In the genomic region with DNA sequence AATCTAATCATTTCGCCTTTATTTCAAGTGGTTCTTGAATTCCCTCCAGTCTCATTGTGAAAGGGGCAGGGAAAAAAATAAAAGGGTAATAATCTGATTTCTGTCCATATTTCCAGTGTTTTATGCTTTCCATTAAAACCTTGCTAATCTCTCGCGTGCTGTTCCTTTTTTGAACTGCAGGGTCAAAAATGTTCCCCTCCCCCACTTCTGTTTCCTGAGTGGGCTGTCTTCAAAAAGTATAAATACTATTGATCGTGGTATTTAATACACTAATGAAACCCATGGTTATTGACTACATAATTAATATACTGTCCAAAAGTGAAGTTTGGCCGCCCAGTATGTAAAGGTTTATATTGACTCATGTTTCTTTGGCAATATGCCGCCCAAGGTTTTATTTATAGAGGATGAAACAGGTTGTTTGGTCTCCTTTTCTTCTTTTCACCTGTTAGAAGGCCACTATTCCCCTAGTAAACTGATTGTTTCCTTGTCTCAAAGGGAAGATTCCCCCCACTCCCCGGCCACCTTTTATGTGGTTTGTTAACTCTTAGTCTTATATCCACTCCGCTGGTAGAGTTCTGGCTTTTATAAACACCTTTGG, we compare ENCODE assay signal across 16 cellular contexts.
A peak's percentile ranks its signal among the peaks of the same experiment; 100 is the strongest.
DNase-seq lines count a peak whose midpoint lies in the region; ATAC-seq, FAIRE-seq and TF ChIP-seq lines count a peak whose summit lies in the region.
"Had no signal": no experiment of that assay in that cellular context is flagged by ENCODE, and none has a peak within 500 bp of the region (broad histone marks: within the 10 kb centered on the region; RNA-seq: fewer than 3 reads in every experiment).

No MANE protein-coding gene starts in this region.

- H2AFZ ChIP-seq in astrocyte (ENCODE audit: low read depth, low read length) (no peak overlapping the region), mesenchymal stem cell (ENCODE audit: low read depth, low read length) (no peak overlapping the region)

- TF ChIP-seq CTCF in A549 (IDR thresholded peaks at IDR 0.05) (no peak), GM12874 (IDR thresholded peaks at IDR 0.05; ENCODE audit: insufficient read depth, low read depth, low read length) (peak; percentile 10; the same call in 1 of the 2 replicates), astrocyte (IDR thresholded peaks at IDR 0.05; ENCODE audit: insufficient read depth, low read depth, low read length) (peak; percentile 37)

- no peaks in the 10 kb centered on the region for H3K9me3 Mint-ChIP-seq in astrocyte (ENCODE audit: unreplicated experiment)
- H3K9me3 Mint-ChIP-seq in natural killer cell treated with Interleukin-12 subunit alpha and Interleukin-12 subunit beta and Interleukin-15 and Interleukin-18, amount 100 ng/mL, for 72 hours = no peaks in the 10 kb centered on the region
- H3K9me3 Mint-ChIP-seq: stimulated activated naive CD8-positive, alpha-beta T cell treated with anti-CD3 and anti-CD28 coated beads, Interleukin-15, Interleukin-2, amounts not matched to agents 100 ng/mL and 50 ng/mL, for 24 hours had no signal

- H3K4me3 ChIP-seq in A549 = no peak overlapping the region
- no peak overlapping the region for H3K4me3 ChIP-seq in astrocyte (ENCODE audit: insufficient read depth, low read depth, low read length)
- no peak overlapping the region for H3K4me3 ChIP-seq in mesenchymal stem cell (ENCODE audit: insufficient read depth in 1 of 2, low read depth in 1 of 2, low read length in 2 of 2)

- no peak overlapping the region for H3K4ac ChIP-seq in mesenchymal stem cell (ENCODE audit: low read depth in 1 of 2, low read length in 2 of 2)

- H3K27me3 Mint-ChIP-seq in astrocyte (ENCODE audit: low read depth, unreplicated experiment) = peaks cover 8% of the 10 kb centered on the region
- peaks cover 0 to under 1% of the 10 kb centered on the region in 2 donors for H3K27me3 Mint-ChIP-seq in natural killer cell treated with Interleukin-12 subunit alpha and Interleukin-12 subunit beta and Interleukin-15 and Interleukin-18, amount 100 ng/mL, for 72 hours
- H3K27me3 Mint-ChIP-seq: stimulated activated naive CD8-positive, alpha-beta T cell treated with anti-CD3 and anti-CD28 coated beads, Interleukin-15, Interleukin-2, amounts not matched to agents 100 ng/mL and 50 ng/mL, for 24 hours had no signal

- no peak for TF ChIP-seq EP300 in A549 (IDR thresholded peaks at IDR 0.05)

- no peak for TF ChIP-seq POLR2A in A549 (IDR thresholded peaks at IDR 0.05; ENCODE audit: low read length)

- CTCF ChIA-PET in A549 (lab: Yijun Ruan, JAX) = interaction anchor here (8.6 to 20.9 kb wide), 2 partner anchors 126 to 127 kb away, joined by 134 to 213 read pairs; a partner anchor contains a TSS

- WGBS in A549 (ENCODE audit: missing lambda C conversion rate) = 89% methylated on average over 8 of the region's 8 CpGs
- WGBS in mesenchymal stem cell = 90% methylated on average over 3 of the region's 8 CpGs

- H3K23ac ChIP-seq in mesenchymal stem cell (ENCODE audit: low read length in 2 of 2) = no peak overlapping the region

- peaks cover 26% of the 10 kb centered on the region for H3K36me3 Mint-ChIP-seq in astrocyte (ENCODE audit: low read depth, unreplicated experiment)
- peaks cover 12% of the 10 kb centered on the region for H3K36me3 Mint-ChIP-seq in natural killer cell treated with Interleukin-12 subunit alpha and Interleukin-12 subunit beta and Interleukin-15 and Interleukin-18, amount 100 ng/mL, for 72 hours

- H3K79me1 ChIP-seq in mesenchymal stem cell (replicated peaks; ENCODE audit: low read length, poor library complexity, severe bottlenecking) = no peaks in the 10 kb centered on the region

- POLR2A ChIA-PET in A549 (lab: Yijun Ruan, JAX) = no interaction called here

- H3K27me3 ChIP-seq in astrocyte (ENCODE audit: insufficient read depth, low read length) (peaks cover 4% of the 10 kb centered on the region), mesenchymal stem cell (ENCODE audit: control insufficient read depth in 1 of 2, insufficient read depth in 1 of 2, low read length in 2 of 2) (peaks cover 3 to 9% of the 10 kb centered on the region in 2 experiments)

- H2BK120ac ChIP-seq in mesenchymal stem cell (ENCODE audit: low read depth, low read length) = no peak overlapping the region

- no peaks in the 10 kb centered on the region for H3K79me2 ChIP-seq in astrocyte (ENCODE audit: insufficient read depth, low read length)

- no peak overlapping the region for H3K18ac ChIP-seq in mesenchymal stem cell (ENCODE audit: low read depth in 1 of 2, low read length in 2 of 2)

- no peak overlapping the region for H2AK5ac ChIP-seq in mesenchymal stem cell (ENCODE audit: low read length, severe bottlenecking)

- H3K4me2 ChIP-seq in A549 (no peak overlapping the region), astrocyte (ENCODE audit: low read length) (no peak overlapping the region), mesenchymal stem cell (ENCODE audit: low read length, poor library complexity, severe bottlenecking) (no peak overlapping the region)

- peaks cover 14% of the 10 kb centered on the region for H4K20me1 ChIP-seq in astrocyte (ENCODE audit: insufficient read depth, low read length)

- H3K9ac ChIP-seq in astrocyte (ENCODE audit: low read length) (no peak overlapping the region), mesenchymal stem cell (ENCODE audit: low read length) (no peak overlapping the region)

- H4K8ac ChIP-seq in mesenchymal stem cell (ENCODE audit: low read length) = no peak overlapping the region

- no peak overlapping the region for H3K14ac ChIP-seq in mesenchymal stem cell (ENCODE audit: low read length in 2 of 2)

- no peak overlapping the region for H2BK15ac ChIP-seq in mesenchymal stem cell (ENCODE audit: low read depth, poor library complexity, severe bottlenecking)

- H3K4me1 ChIP-seq in A549 (no peaks in the 10 kb centered on the region), astrocyte (ENCODE audit: insufficient read depth, low read length) (no peaks in the 10 kb centered on the region), mesenchymal stem cell (ENCODE audit: control insufficient read depth, insufficient read depth, low read depth, low read length) (no peaks in the 10 kb centered on the region)

- H2BK12ac ChIP-seq in mesenchymal stem cell (ENCODE audit: low read length in 2 of 2) = no peak overlapping the region

- H2BK5ac ChIP-seq in mesenchymal stem cell (ENCODE audit: low read depth, low read length, poor library complexity, severe bottlenecking) = no peak overlapping the region

- no peak overlapping the region for H3K4me3 Mint-ChIP-seq in astrocyte (ENCODE audit: unreplicated experiment)
- H3K4me3 Mint-ChIP-seq in natural killer cell treated with Interleukin-12 subunit alpha and Interleukin-12 subunit beta and Interleukin-15 and Interleukin-18, amount 100 ng/mL, for 72 hours = no peak overlapping the region
- H3K4me3 Mint-ChIP-seq: stimulated activated naive CD8-positive, alpha-beta T cell treated with anti-CD3 and anti-CD28 coated beads, Interleukin-15, Interleukin-2, amounts not matched to agents 100 ng/mL and 50 ng/mL, for 24 hours had no signal

- FAIRE-seq in A549 (lab: Jason Lieb, UNC) (peak; percentile 28), astrocyte (lab: Jason Lieb, UNC) (no peak)
- FAIRE-seq: bronchial epithelial cell, urothelium cell line had no signal

- H3K27ac ChIP-seq in A549 = no peak overlapping the region
- H3K27ac ChIP-seq in astrocyte (ENCODE audit: low read depth, low read length) = no peak overlapping the region
- no peak overlapping the region for H3K27ac ChIP-seq in mesenchymal stem cell (ENCODE audit: low read length, poor library complexity, severe bottlenecking)

- H3K9me3 ChIP-seq in A549 (no peaks in the 10 kb centered on the region), astrocyte (ENCODE audit: insufficient read depth, low read depth, low read length) (no peaks in the 10 kb centered on the region), mesenchymal stem cell (ENCODE audit: control insufficient read depth, low read length) (no peaks in the 10 kb centered on the region)

- TF ChIP-seq RAD21 in A549 (conservative IDR thresholded peaks at IDR 0.05 in 1 of 2, IDR thresholded peaks at IDR 0.05 in 1 of 2) = no peak

- H3K36me3 ChIP-seq in astrocyte (ENCODE audit: insufficient read depth, low read length) (peaks cover 14% of the 10 kb centered on the region), mesenchymal stem cell (ENCODE audit: control insufficient read depth in 1 of 2, insufficient read depth in 2 of 2, low read depth in 1 of 2, low read length in 2 of 2) (peaks cover 30 to 46% of the 10 kb centered on the region in 2 experiments)

- no peaks in the 10 kb centered on the region for H3K4me1 Mint-ChIP-seq in astrocyte (ENCODE audit: low read depth, unreplicated experiment)
- peaks cover 0 to 5% of the 10 kb centered on the region in 2 donors for H3K4me1 Mint-ChIP-seq in natural killer cell treated with Interleukin-12 subunit alpha and Interleukin-12 subunit beta and Interleukin-15 and Interleukin-18, amount 100 ng/mL, for 72 hours (ENCODE audit: low read depth in 2 of 2)

- DNase-seq in A549 (ENCODE audit: low read depth in 1 of 2, low spot score in 1 of 2) = peak in 1 of 2 experiments; percentile 33
- no peak for DNase-seq in astrocyte (ENCODE audit: low read depth)
- peak; percentile 13 for DNase-seq in mesenchymal stem cell
- DNase-seq in natural killer cell treated with Interleukin-12 subunit alpha and Interleukin-12 subunit beta and Interleukin-15 and Interleukin-18, amount 100 ng/mL, for 72 hours (ENCODE audit: low spot score) = no peak
- DNase-seq in hepatic stellate cell (ENCODE audit: low spot score) = no peak
- DNase-seq: activated CD4-positive, alpha-beta T cell treated with anti-CD3 and anti-CD28 coated beads, Interleukin-2, amount 50 U/mL, for 1 hour; activated naive CD4-positive, alpha-beta T cell treated with anti-CD3 and anti-CD28 coated beads, Interleukin-2, amount 50 U/mL, for 16 hours; NCI-H1930; NCI-H524 had no signal

- H3K27ac Mint-ChIP-seq in astrocyte (ENCODE audit: unreplicated experiment) = no peak overlapping the region
- H3K27ac Mint-ChIP-seq in natural killer cell treated with Interleukin-12 subunit alpha and Interleukin-12 subunit beta and Interleukin-15 and Interleukin-18, amount 100 ng/mL, for 72 hours = no peak overlapping the region
- H3K27ac Mint-ChIP-seq: stimulated activated naive CD8-positive, alpha-beta T cell treated with anti-CD3 and anti-CD28 coated beads, Interleukin-15, Interleukin-2, amounts not matched to agents 100 ng/mL and 50 ng/mL, for 24 hours had no signal

- no peak overlapping the region for H4K91ac ChIP-seq in mesenchymal stem cell (ENCODE audit: low read length)

- ATAC-seq in A549 (no peak), HG02678 (IDR thresholded peaks at IDR 0.05; ENCODE audit: unreplicated experiment) (no peak), HG02759 (IDR thresholded peaks at IDR 0.05; ENCODE audit: unreplicated experiment) (no peak)
- ATAC-seq in natural killer cell treated with Interleukin-12 subunit alpha and Interleukin-12 subunit beta and Interleukin-15 and Interleukin-18, amount 100 ng/mL, for 72 hours = no peak
- ATAC-seq: left lobe of liver had no signal

TF ChIP-seq in A549, 52 proteins besides CTCF, POLR2A, EP300 and RAD21 (continues in another document):
- no peak for TF ChIP-seq ZC3H11A (IDR thresholded peaks at IDR 0.05)
- no peak for TF ChIP-seq RCOR1 (IDR thresholded peaks at IDR 0.05; ENCODE audit: low read depth, low read length)
- TF ChIP-seq RFX5 (IDR thresholded peaks at IDR 0.05) = no peak
